ENCODE assay signal across 8 cellular contexts in the genomic region with DNA sequence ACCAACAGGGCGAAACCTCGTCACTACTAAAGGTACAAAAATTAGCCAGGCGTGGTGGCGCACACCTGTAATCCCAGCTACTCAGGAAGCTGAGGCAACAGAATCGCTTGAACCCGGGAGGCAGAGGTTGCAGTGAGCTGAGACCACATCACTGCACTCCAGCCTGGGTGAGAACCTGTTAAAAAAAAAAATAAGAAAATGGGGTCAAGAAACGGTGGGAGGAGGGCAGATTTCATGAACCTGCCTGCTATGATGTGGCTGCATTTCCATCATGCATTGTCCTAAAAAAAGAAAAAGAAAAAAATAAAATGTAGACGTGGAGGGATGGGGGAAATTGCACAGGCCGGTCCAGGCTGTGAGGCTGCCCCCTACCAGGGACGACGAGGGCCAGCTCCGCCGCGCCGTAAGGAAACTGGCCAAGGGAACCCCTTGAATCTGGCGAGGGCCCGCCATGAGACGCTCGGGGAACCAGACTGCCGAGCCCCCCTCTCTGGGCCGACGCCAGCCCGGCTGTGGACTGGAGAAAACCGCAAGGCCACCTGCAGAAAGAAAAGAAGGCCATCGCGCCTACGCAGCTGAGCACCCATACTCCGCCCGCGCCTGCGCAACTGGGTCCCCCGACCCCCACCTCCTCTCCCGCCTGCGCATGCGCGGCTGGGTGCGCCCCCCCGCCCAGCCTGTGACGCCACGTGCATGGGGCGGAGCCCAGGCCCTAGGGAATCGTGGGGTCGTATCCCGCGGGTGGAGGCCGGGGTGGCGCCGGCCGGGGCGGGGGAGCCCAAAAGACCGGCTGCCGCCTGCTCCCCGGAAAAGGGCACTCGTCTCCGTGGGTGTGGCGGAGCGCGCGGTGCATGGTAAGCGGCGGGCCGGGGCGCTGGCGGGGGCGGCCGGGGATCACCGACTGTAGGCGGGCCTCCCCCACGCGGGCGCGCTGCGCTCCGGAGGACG. TPM values are rescaled to one million over a fixed set of nuclear protein-coding genes. Genes with fewer than 3 reads are reported as not detected.
A peak's percentile ranks its signal among the peaks of the same experiment; 100 is the strongest.
DNase-seq lines count a peak whose midpoint lies in the region; ATAC-seq, FAIRE-seq and TF ChIP-seq lines count a peak whose summit lies in the region.

TSS of gene ENTPD6 (plus strand) at position 699 of the 948 bp plus-strand sequence. CDS start 10,825 bp downstream, outside the sequence.

- H3K4me3 Mint-ChIP-seq in central memory CD8-positive, alpha-beta T cell, result peak within 1 kb of the TSS; percentile 73

- peaks cover 35% of the 10 kb centered on the region for H3K4me1 Mint-ChIP-seq in central memory CD8-positive, alpha-beta T cell

- DNase-seq in AG09319 (ENCODE audit: extremely low read depth, low read depth), result peak; percentile 59
- DNase-seq in NCI-H345 (lab: John Stamatoyannopoulos, UW), result peak; percentile 97
- DNase-seq in central memory CD8-positive, alpha-beta T cell (ENCODE audit: low spot score in 2 of 2), result peak; percentile 88 to 93
- peak; percentile 97 for DNase-seq in kidney
- peak; percentile 89 to 92 for DNase-seq in stimulated activated CD4-positive, alpha-beta T cell treated with anti-CD3 and anti-CD28 coated beads, Interleukin-15, amount 100 ng/mL, for 1 hour (ENCODE audit: low read depth in 1 of 2, low spot score in 1 of 2)

- TF ChIP-seq CTCF in AG09319 (IDR thresholded peaks at IDR 0.05; ENCODE audit: low read depth, low read length) (peak; percentile 37), kidney (IDR thresholded peaks at IDR 0.05; ENCODE audit: borderline replicate concordance, extremely low read depth, insufficient read depth) (no peak)

- H3K27ac ChIP-seq in kidney (ENCODE audit: low read depth in 2 of 2, low read length in 2 of 2), result peak within 1 kb of the TSS; percentile 82 to 83

- ATAC-seq in GM19023 (IDR thresholded peaks at IDR 0.05; ENCODE audit: unreplicated experiment) (peak; percentile 81), HG03196 (IDR thresholded peaks at IDR 0.05; ENCODE audit: unreplicated experiment) (peak; percentile 66)
- ATAC-seq in activated CD4-positive, CD25-positive, alpha-beta regulatory T cell treated with anti-CD3 and anti-CD28 coated beads, Interleukin-2, amount 50 U/mL, for 24 hours, result peak; percentile 77 to 78
- ATAC-seq in central memory CD8-positive, alpha-beta T cell (replicated peaks; ENCODE audit: extremely low read depth, poor library complexity, severe bottlenecking), result peak; percentile 70

- H3K9me3 ChIP-seq in kidney (ENCODE audit: control insufficient read depth in 1 of 2, low read length in 2 of 2), result no peaks in the 10 kb centered on the region

- H3K36me3 Mint-ChIP-seq in central memory CD8-positive, alpha-beta T cell (ENCODE audit: insufficient read depth), result peaks cover 10% of the 10 kb centered on the region

- H3K36me3 ChIP-seq in kidney (ENCODE audit: control insufficient read depth in 1 of 2, insufficient read depth in 2 of 2, low read length in 2 of 2), result peaks cover 0 to 2% of the 10 kb centered on the region in 2 donors

- peaks cover 3 to 9% of the 10 kb centered on the region in 2 donors for H3K4me1 ChIP-seq in kidney (ENCODE audit: control insufficient read depth in 1 of 2, insufficient read depth in 1 of 2, low read depth in 1 of 2, low read length in 2 of 2)

- H3K27ac Mint-ChIP-seq in central memory CD8-positive, alpha-beta T cell (ENCODE audit: low read depth), result peak within 1 kb of the TSS; percentile 82

- peak within 1 kb of the TSS; percentile 86 to 89 for H3K4me3 ChIP-seq in kidney (ENCODE audit: low read length in 2 of 2)

- peaks cover 4% of the 10 kb centered on the region for H3K27me3 Mint-ChIP-seq in central memory CD8-positive, alpha-beta T cell

- no peaks in the 10 kb centered on the region for H3K9me3 Mint-ChIP-seq in central memory CD8-positive, alpha-beta T cell

- FAIRE-seq in kidney (lab: Jason Lieb, UNC), result no peak

- peak within 1 kb of the TSS; percentile 90 to 98 for H3K9ac ChIP-seq in kidney (ENCODE audit: low read length in 2 of 2)

- intact Hi-C loops in kidney (cut with DNase I), result no loop called here

RNA-seq across cellular contexts. Expression of gene ENTPD6, which starts in this region (rescaled TPM):
- total RNA-seq in kidney, result 95.7 TPM
- 59.0 TPM for polyA plus RNA-seq in kidney (ENCODE audit: insufficient read depth, low read depth, low replicate concordance)

Comparison
In these comparisons a context has a peak if more than half of its experiments do, and no peak if none do; other contexts are left out.
1. Peak in every context shown above with its lines: DNase-seq, ATAC-seq, H3K4me3 ChIP-seq and H3K27ac ChIP-seq.